In genomic region chrX:151397741-151398070, GRCh38 we compare ENCODE assay signal across 2 cellular contexts.
TF ChIP-seq lines count a peak whose summit lies in the region.

No MANE protein-coding gene starts in this region.

TF ChIP-seq in IMR-90, 13 proteins besides CTCF, POLR2A, EP300 and RAD21 (continued from another document):
- no peak for TF ChIP-seq MAZ (IDR thresholded peaks at IDR 0.05; ENCODE audit: borderline replicate concordance, low read depth, low read length)
- no peak for TF ChIP-seq ELK1 (IDR thresholded peaks at IDR 0.05; ENCODE audit: borderline replicate concordance, low read depth, low read length)
- no peak for TF ChIP-seq MXI1 (IDR thresholded peaks at IDR 0.05; ENCODE audit: borderline replicate concordance, low read depth, low read length)
- no peak for TF ChIP-seq BHLHE40 (IDR thresholded peaks at IDR 0.05; ENCODE audit: low read depth, low read length)
- TF ChIP-seq RFX5 (IDR thresholded peaks at IDR 0.05; ENCODE audit: low read depth, low read length), result no peak
- no peak for TF ChIP-seq NFE2L2 (IDR thresholded peaks at IDR 0.05; ENCODE audit: low read depth, low read length)
- TF ChIP-seq CHD1 (IDR thresholded peaks at IDR 0.05; ENCODE audit: low read depth, low read length), result no peak
- TF ChIP-seq FOS (IDR thresholded peaks at IDR 0.05; ENCODE audit: low read depth, low read length), result no peak
- TF ChIP-seq RCOR1 (IDR thresholded peaks at IDR 0.05; ENCODE audit: insufficient replicate concordance, low read length), result no peak
- TF ChIP-seq USF2 (IDR thresholded peaks at IDR 0.05; ENCODE audit: low read depth, low read length), result no peak
- TF ChIP-seq SMC3 (IDR thresholded peaks at IDR 0.05; ENCODE audit: low read depth, low read length), result no peak
- TF ChIP-seq CEBPB (IDR thresholded peaks at IDR 0.05; ENCODE audit: low read depth, low read length), result no peak

TF ChIP-seq in K562, 482 proteins besides CTCF, POLR2A, EP300 and RAD21:
- TF ChIP-seq MNT (conservative IDR thresholded peaks at IDR 0.05) (0 out of 4 replicates have a peak, but pooled peaks of 1 of the 2 experiments have one; percentile 2), NR2C1 (IDR thresholded peaks at IDR 0.05) (no peak), NR2C1 (tag; IDR thresholded peaks at IDR 0.05) (no peak), CEBPB (tag; IDR thresholded peaks at IDR 0.05) (peak; percentile 37; the same call in 1 of the 2 replicates), MGA (IDR thresholded peaks at IDR 0.05) (peak; percentile 27; the same call in 1 of the 2 replicates), ZNF589 (CRISPR knock-in tag; IDR thresholded peaks at IDR 0.05; ENCODE audit: low read depth) (no peak), TRIM28 (IDR thresholded peaks at IDR 0.05) (no peak), NCOA2 (IDR thresholded peaks at IDR 0.05; ENCODE audit: partially characterized antibody in 2 of 2) (no peak)
